Comparison of ENCODE assay signal across 1 cellular context in the genomic region with DNA sequence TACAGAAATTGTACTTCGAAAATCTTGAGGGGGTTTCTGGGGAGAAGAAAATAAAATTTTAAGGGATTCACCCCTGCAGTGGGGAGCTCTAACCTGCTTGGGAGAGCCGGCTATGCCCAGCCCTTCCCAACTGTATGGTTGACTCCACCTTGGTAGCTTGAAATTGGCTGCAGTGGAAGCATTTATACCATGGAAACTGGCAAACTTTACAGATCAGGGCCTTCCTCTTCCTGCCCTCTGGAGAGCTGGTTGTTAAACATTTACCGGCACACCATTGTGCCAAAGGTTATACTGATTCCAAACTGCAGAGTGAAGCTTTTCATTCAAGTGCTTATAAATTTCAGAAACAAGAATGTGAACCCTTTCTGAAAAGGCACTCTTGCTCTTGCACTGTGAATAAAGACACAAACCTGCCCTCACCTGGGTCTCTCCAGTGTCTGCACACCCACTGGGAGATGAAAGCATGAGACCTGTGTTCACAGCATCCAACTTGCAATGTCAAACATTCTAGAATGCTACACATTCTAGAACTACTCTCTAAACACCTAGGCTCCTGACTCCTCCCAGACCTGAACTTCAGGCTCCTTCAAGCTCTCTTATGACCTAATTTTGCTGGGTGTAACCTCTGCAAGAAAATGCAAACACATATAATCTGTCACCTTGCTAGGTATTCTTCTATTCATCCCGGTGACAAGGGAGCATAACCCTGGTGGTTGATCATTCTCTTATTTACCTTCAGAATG.
TF ChIP-seq lines count a peak whose summit lies in the region.

No MANE protein-coding gene starts in this region.

TF ChIP-seq in endothelial cell of umbilical vein, 7 proteins besides CTCF, POLR2A, EP300 and RAD21 (continued from another document):
- TF ChIP-seq EZH2 (IDR thresholded peaks at IDR 0.05; ENCODE audit: borderline replicate concordance, low read depth, low read length, severe bottlenecking): no peak
- no peak for TF ChIP-seq MYC (IDR thresholded peaks at IDR 0.05; ENCODE audit: low read depth, low read length)
- no peak for TF ChIP-seq JUN (IDR thresholded peaks at IDR 0.05; ENCODE audit: borderline replicate concordance, insufficient read depth, insufficient read length, low read depth)
- TF ChIP-seq, protein P1, sequence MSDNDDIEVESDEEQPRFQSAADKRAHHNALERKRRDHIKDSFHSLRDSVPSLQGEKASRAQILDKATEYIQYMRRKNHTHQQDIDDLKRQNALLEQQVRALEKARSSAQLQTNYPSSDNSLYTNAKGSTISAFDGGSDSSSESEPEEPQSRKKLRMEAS (IDR thresholded peaks at IDR 0.05; ENCODE audit: insufficient read depth, insufficient read length): no peak
- TF ChIP-seq FOS (IDR thresholded peaks at IDR 0.05; ENCODE audit: borderline replicate concordance, insufficient read depth, low read length): no peak
